Comparison of ENCODE assay signal across 8 cellular contexts in genomic region chr16:67858448-67858993, GRCh38. TPM values are rescaled to one million over a fixed set of nuclear protein-coding genes. Genes with fewer than 3 reads are reported as not detected.
DNase-seq lines count a peak whose midpoint lies in the region; ATAC-seq and TF ChIP-seq lines count a peak whose summit lies in the region.

No MANE protein-coding gene starts in this region.

- no peak for TF ChIP-seq CTCF in activated CD8-positive, alpha-beta T cell treated with anti-CD3 and anti-CD28 coated beads for 36 hours (IDR thresholded peaks at IDR 0.05)
- TF ChIP-seq CTCF in fibroblast of lung (conservative IDR thresholded peaks at IDR 0.05 in 1 of 2, IDR thresholded peaks at IDR 0.05 in 1 of 2; ENCODE audit: low read depth in 1 of 2, low read length in 2 of 2) (no peak), parathyroid adenoma (IDR thresholded peaks at IDR 0.05) (no peak)

- intact Hi-C loops in activated CD8-positive, alpha-beta T cell treated with anti-CD3 and anti-CD28 coated beads for 36 hours (cut with micrococcal nuclease), result no loop called here

- peaks cover 3% of the 10 kb centered on the region for H4K20me1 ChIP-seq in fibroblast of lung (ENCODE audit: control insufficient read depth, extremely low read depth, insufficient read depth, low read length)

- peak overlapping the region; percentile 39 for H3K9ac ChIP-seq in fibroblast of lung (ENCODE audit: insufficient read depth, low read length)
- H3K9ac ChIP-seq in parathyroid adenoma, result no peak overlapping the region

- no peaks in the 10 kb centered on the region for H3K27me3 Mint-ChIP-seq in CD8-positive, alpha-beta memory T cell
- H3K27me3 Mint-ChIP-seq in activated CD8-positive, alpha-beta T cell treated with anti-CD3 and anti-CD28 coated beads for 36 hours, result no peaks in the 10 kb centered on the region

- no peaks in the 10 kb centered on the region for H3K36me3 ChIP-seq in CD8-positive, alpha-beta memory T cell (ENCODE audit: insufficient read depth, low read length)
- H3K36me3 ChIP-seq in fibroblast of lung (ENCODE audit: control insufficient read depth, insufficient read depth, low read length) (peaks cover 6% of the 10 kb centered on the region), parathyroid adenoma (ENCODE audit: control insufficient read depth, insufficient read depth, low read length) (no peaks in the 10 kb centered on the region)

- peaks cover 0 to 23% (median 2%) of the 10 kb centered on the region in 3 donors for H3K36me3 Mint-ChIP-seq in CD8-positive, alpha-beta memory T cell
- peaks cover 13% of the 10 kb centered on the region for H3K36me3 Mint-ChIP-seq in activated CD8-positive, alpha-beta T cell treated with anti-CD3 and anti-CD28 coated beads for 36 hours (ENCODE audit: low read depth)

- CTCF ChIA-PET in CD8-positive, alpha-beta memory T cell (lab: Charles Lee), result interaction anchor here (0.6 kb wide), 1 partner anchor 25 kb away, joined by 3 read pairs; no protein-coding TSS in a partner anchor
- CTCF ChIA-PET in activated CD8-positive, alpha-beta T cell treated with anti-CD3 and anti-CD28 coated beads for 36 hours (lab: Charles Lee), result interaction anchor here (0.9 kb wide), 1 partner anchor 42 kb away, joined by 4 read pairs; no protein-coding TSS in a partner anchor

- no peak overlapping the region for H3K4me3 ChIP-seq in CD8-positive, alpha-beta memory T cell (ENCODE audit: low read length)
- H3K4me3 ChIP-seq in fibroblast of lung (replicated peaks in 1 of 4; ENCODE audit: control extremely low read depth in 1 of 4, insufficient read depth in 1 of 4, low read depth in 3 of 4, low read length in 4 of 4) (no peak overlapping the region), parathyroid adenoma (ENCODE audit: low read depth, low read length) (no peak overlapping the region)

- peaks cover 18% of the 10 kb centered on the region for H3K4me1 ChIP-seq in CD8-positive, alpha-beta memory T cell (ENCODE audit: insufficient read depth, low read length)
- H3K4me1 ChIP-seq in fibroblast of lung (ENCODE audit: control insufficient read depth, extremely low read depth, insufficient read depth, low read length), result peaks cover 39% of the 10 kb centered on the region
- H3K4me1 ChIP-seq in parathyroid adenoma, result peaks cover 14% of the 10 kb centered on the region

- H3K79me2 ChIP-seq in fibroblast of lung (ENCODE audit: control insufficient read depth, insufficient read depth, low read length) (peaks cover 90% of the 10 kb centered on the region), parathyroid adenoma (peaks cover 63% of the 10 kb centered on the region)

- H3K4me2 ChIP-seq in fibroblast of lung (ENCODE audit: extremely low read depth, insufficient read depth, low read length) (peak overlapping the region; percentile 8), parathyroid adenoma (ENCODE audit: low read length) (no peak overlapping the region)

- no peaks in the 10 kb centered on the region for H3K9me3 Mint-ChIP-seq in CD8-positive, alpha-beta memory T cell
- no peaks in the 10 kb centered on the region for H3K9me3 Mint-ChIP-seq in activated CD8-positive, alpha-beta T cell treated with anti-CD3 and anti-CD28 coated beads for 36 hours

- H3K27ac ChIP-seq in CD8-positive, alpha-beta memory T cell (ENCODE audit: low read depth, low read length), result peak overlapping the region; percentile 61
- H3K27ac ChIP-seq in fibroblast of lung (ENCODE audit: insufficient read depth, low read length) (peak overlapping the region; percentile 99), parathyroid adenoma (peak overlapping the region; percentile 62)

- H3K9me3 ChIP-seq in CD8-positive, alpha-beta memory T cell (ENCODE audit: low read length), result no peaks in the 10 kb centered on the region
- H3K9me3 ChIP-seq in fibroblast of lung (ENCODE audit: control insufficient read depth, insufficient read depth, low read depth, low read length) (no peaks in the 10 kb centered on the region), parathyroid adenoma (ENCODE audit: control insufficient read depth, low read length) (no peaks in the 10 kb centered on the region)

- POLR2A ChIA-PET in CD8-positive, alpha-beta memory T cell (lab: Charles Lee), result no interaction called here
- POLR2A ChIA-PET in activated CD8-positive, alpha-beta T cell treated with anti-CD3 and anti-CD28 coated beads for 36 hours (lab: Charles Lee), result interaction anchor here (1.3 to 1.6 kb wide), 2 partner anchors 10 to 11 kb away, joined by 3 to 4 read pairs; partner anchors contain the start of gene CENPT

- peaks cover 28 to 51% (median 38%) of the 10 kb centered on the region in 3 donors for H3K4me1 Mint-ChIP-seq in CD8-positive, alpha-beta memory T cell
- peaks cover 23% of the 10 kb centered on the region for H3K4me1 Mint-ChIP-seq in activated CD8-positive, alpha-beta T cell treated with anti-CD3 and anti-CD28 coated beads for 36 hours (ENCODE audit: low read depth)

- H3K4me3 Mint-ChIP-seq in CD8-positive, alpha-beta memory T cell, result peak overlapping the region in 1 of 7 donors; percentile 24
- no peak overlapping the region for H3K4me3 Mint-ChIP-seq in activated CD8-positive, alpha-beta T cell treated with anti-CD3 and anti-CD28 coated beads for 36 hours

- no peaks in the 10 kb centered on the region for H3K27me3 ChIP-seq in CD8-positive, alpha-beta memory T cell (ENCODE audit: insufficient read depth, low read length, poor library complexity, severe bottlenecking)
- no peaks in the 10 kb centered on the region for H3K27me3 ChIP-seq in fibroblast of lung (ENCODE audit: control insufficient read depth, insufficient read depth, low read length)
- H3K27me3 ChIP-seq in parathyroid adenoma (ENCODE audit: control insufficient read depth, insufficient read depth, low read length), result no peaks in the 10 kb centered on the region

- H3K27ac Mint-ChIP-seq in CD8-positive, alpha-beta memory T cell, result peak overlapping the region; percentile 15 to 95 (median 90)
- H3K27ac Mint-ChIP-seq in activated CD8-positive, alpha-beta T cell treated with anti-CD3 and anti-CD28 coated beads for 36 hours, result peak overlapping the region; percentile 43

- H2AFZ ChIP-seq in fibroblast of lung (ENCODE audit: low read length), result no peak overlapping the region
- H2AFZ ChIP-seq in parathyroid adenoma, result no peak overlapping the region

- no peak for ATAC-seq in activated CD8-positive, alpha-beta T cell treated with anti-CD3 and anti-CD28 coated beads for 36 hours
- ATAC-seq in HG02759 (IDR thresholded peaks at IDR 0.05; ENCODE audit: unreplicated experiment), result no peak

- DNase-seq in CD8-positive, alpha-beta memory T cell, result no peak
- DNase-seq in activated CD8-positive, alpha-beta T cell treated with anti-CD3 and anti-CD28 coated beads for 36 hours, result no peak
- DNase-seq in fibroblast of lung (ENCODE audit: low read depth in 2 of 2) (no peak), NCI-H2029 treated with DMSO at 0.1 percent for 48 hours (lab: John Stamatoyannopoulos, UW) (no peak), COLO668 (lab: John Stamatoyannopoulos, UW; ENCODE audit: unreplicated experiment) (no peak)
- no peak for DNase-seq in stimulated activated CD4-positive, alpha-beta T cell treated with anti-CD3 and anti-CD28 coated beads, Interleukin-12 subunit alpha, Interleukin-12 subunit beta, amount 100 ng/mL, for 4 hours

RNA-seq across cellular contexts. Expression of gene CENPT, which starts 11.0 kb away (rescaled TPM):
- 10 to 100 TPM; 56.5 to 58.6 TPM for total RNA-seq in CD8-positive, alpha-beta memory T cell
- polyA plus RNA-seq in CD8-positive, alpha-beta memory T cell, result 14.3 TPM
- 10 to 100 TPM; 40.4 to 42.2 TPM for total RNA-seq in activated CD8-positive, alpha-beta T cell treated with anti-CD3 and anti-CD28 coated beads for 36 hours
- 15.4 and 23.1 TPM in 2 replicates for total RNA-seq in fibroblast of lung
- polyA plus RNA-seq in fibroblast of lung, result 30.2 and 40.2 TPM in 2 replicates
- 25.3 and 37.5 TPM in 2 replicates for polyA plus RNA-seq in fibroblast of lung (2012)
- 49.2 and 60.2 TPM in 2 replicates for polyA minus RNA-seq in fibroblast of lung (ENCODE audit: low replicate concordance)

RNA-seq across cellular contexts. Expression of gene NUTF2, which starts 11.8 kb away (rescaled TPM):
- total RNA-seq in CD8-positive, alpha-beta memory T cell, result 100 to 1,000 TPM; 181 TPM
- 129 TPM for polyA plus RNA-seq in CD8-positive, alpha-beta memory T cell
- 100 to 1,000 TPM; 152 to 157 TPM for total RNA-seq in activated CD8-positive, alpha-beta T cell treated with anti-CD3 and anti-CD28 coated beads for 36 hours
- 127 TPM in 2 replicates for total RNA-seq in fibroblast of lung
- 310 and 410 TPM in 2 replicates for polyA plus RNA-seq in fibroblast of lung
- polyA plus RNA-seq in fibroblast of lung (2012), result 184 and 218 TPM in 2 replicates
- polyA minus RNA-seq in fibroblast of lung (ENCODE audit: low replicate concordance), result 327 and 435 TPM in 2 replicates

RNA-seq across cellular contexts. Expression of gene EDC4, which starts 14.3 kb away (rescaled TPM):
- total RNA-seq in CD8-positive, alpha-beta memory T cell, result 100 to 1,000 TPM; 105 to 108 TPM
- polyA plus RNA-seq in CD8-positive, alpha-beta memory T cell, result 30.1 TPM
- 10 to 100 TPM; 78.7 to 90.9 TPM for total RNA-seq in activated CD8-positive, alpha-beta T cell treated with anti-CD3 and anti-CD28 coated beads for 36 hours
- 38.0 and 49.4 TPM in 2 replicates for total RNA-seq in fibroblast of lung
- 27.4 and 35.0 TPM in 2 replicates for polyA plus RNA-seq in fibroblast of lung
- polyA plus RNA-seq in fibroblast of lung (2012), result 25.6 and 41.0 TPM in 2 replicates
- polyA minus RNA-seq in fibroblast of lung (ENCODE audit: low replicate concordance), result 195 and 406 TPM in 2 replicates

RNA-seq across cellular contexts. Expression of gene THAP11, which starts 16.4 kb away (rescaled TPM):
- total RNA-seq in CD8-positive, alpha-beta memory T cell, result 10 to 100 TPM; 52.6 to 55.1 TPM
- polyA plus RNA-seq in CD8-positive, alpha-beta memory T cell, result 153 TPM
- total RNA-seq in activated CD8-positive, alpha-beta T cell treated with anti-CD3 and anti-CD28 coated beads for 36 hours, result 10 to 100 TPM; 40.6 to 40.7 TPM
- 37.7 and 42.9 TPM in 2 replicates for total RNA-seq in fibroblast of lung
- polyA plus RNA-seq in fibroblast of lung, result 15.8 and 16.0 TPM in 2 replicates
- 15.4 and 18.2 TPM in 2 replicates for polyA plus RNA-seq in fibroblast of lung (2012)
- 21.1 and 30.4 TPM in 2 replicates for polyA minus RNA-seq in fibroblast of lung (ENCODE audit: low replicate concordance)

RNA-seq across cellular contexts. Expression of gene NRN1L, which starts 26.2 kb away (rescaled TPM):
- under 1 TPM in 1 of 2 experiments, not detected in 1; 0.97 TPM for total RNA-seq in CD8-positive, alpha-beta memory T cell
- 0.83 TPM for polyA plus RNA-seq in CD8-positive, alpha-beta memory T cell
- total RNA-seq in activated CD8-positive, alpha-beta T cell treated with anti-CD3 and anti-CD28 coated beads for 36 hours, result under 1 TPM in 1 of 2 experiments, not detected in 1; 0.83 TPM
- total RNA-seq in fibroblast of lung, result 0.17 TPM in 1 of 2 replicates, not detected in the other
- polyA plus RNA-seq in fibroblast of lung, result 0.09 and 0.10 TPM in 2 replicates
- 0.36 TPM in 1 of 2 replicates, not detected in the other for polyA plus RNA-seq in fibroblast of lung (2012)
- polyA minus RNA-seq in fibroblast of lung (ENCODE audit: low replicate concordance), result not detected in 2 replicates
